ENCODE assay signal across 35 cellular contexts in the genomic region with DNA sequence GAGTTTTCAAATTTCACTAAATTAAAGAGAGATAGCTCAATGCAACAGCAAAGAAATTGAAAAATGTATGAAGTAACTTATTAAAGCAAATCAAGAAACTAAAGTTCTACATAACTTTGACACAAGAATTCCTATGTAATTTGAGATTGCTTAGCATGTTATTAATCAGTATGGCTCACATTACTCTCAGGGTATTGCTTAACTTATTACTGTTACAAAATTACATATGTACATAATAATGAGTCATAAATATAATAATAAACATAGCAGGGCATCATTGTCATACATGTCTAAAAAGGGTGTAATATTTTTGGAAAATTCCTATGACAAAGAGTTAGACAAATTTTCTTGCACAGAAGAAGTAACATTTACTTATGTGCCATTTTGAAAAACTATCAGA.
"Had no signal": no experiment of that assay in that cellular context is flagged by ENCODE, and none has a peak within 500 bp of the region (broad histone marks: within the 10 kb centered on the region; RNA-seq: fewer than 3 reads in every experiment).

No MANE protein-coding gene starts in this region.

- DNase-seq: Karpas-422, Kasumi-1, KBM-7, KG1, MG63, MM.1S, MV-4-11, NCI-H1048, NCI-H1092, NCI-H1092 treated with DMSO at 0.1 percent for 48 hours, NCI-H1105, NCI-H1105 treated with DMSO at 0.1 percent for 48 hours, NCI-H1417, NCI-H1417 treated with DMSO at 0.1 percent for 48 hours, NCI-H1436, NCI-H1436 treated with DMSO at 0.1 percent for 48 hours, NCI-H146, NCI-H1694, NCI-H1694 treated with DMSO at 0.1 percent for 48 hours, NCI-H187, NCI-H187 treated with DMSO at 0.1 percent for 48 hours, NCI-H1930, NCI-H2029, NCI-H2029 treated with DMSO at 0.1 percent for 48 hours, NCI-H2081, NCI-H2081 treated with DMSO at 0.1 percent for 48 hours, NCI-H2107, NCI-H2171, NCI-H2171 treated with DMSO at 0.1 percent for 48 hours, NCI-H2227 treated with DMSO at 0.1 percent for 48 hours, NCI-H226, NCI-H345, NCI-H446, NCI-H446 treated with DMSO at 0.1 percent for 48 hours had no signal

- H3K36me3 ChIP-seq: MG63 had no signal

- H3K9me3 ChIP-seq: MG63 had no signal

- H3K4me2 ChIP-seq: KMS-11 had no signal

- H3K27ac ChIP-seq: KMS-11 had no signal

- H3K4me3 ChIP-seq: MG63 had no signal

- H3K27me3 ChIP-seq: MG63 had no signal

- H3K9ac ChIP-seq: KMS-11 had no signal
